ENCODE assay signal across 9 cellular contexts in the genomic region with DNA sequence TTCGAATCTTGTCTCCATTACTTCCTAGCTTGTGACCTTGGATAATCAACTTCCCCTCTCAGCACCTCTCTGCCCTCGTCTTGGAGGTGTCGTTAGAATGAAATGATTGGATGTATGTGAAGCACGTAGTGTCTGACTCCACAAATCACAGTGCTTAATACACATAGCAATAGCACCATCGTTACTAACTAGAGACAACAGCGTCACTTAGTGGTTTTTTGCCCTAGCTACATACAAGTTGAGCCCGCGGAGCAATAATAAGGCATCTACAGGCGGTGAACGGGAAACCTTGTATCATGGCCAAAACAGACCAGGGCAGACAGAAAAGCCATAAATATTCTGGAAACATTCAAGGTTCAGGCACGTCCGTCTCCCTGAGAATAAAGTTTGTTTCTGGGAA.
DNase-seq lines count a peak whose midpoint lies in the region; ATAC-seq and TF ChIP-seq lines count a peak whose summit lies in the region.
"Had no signal": no experiment of that assay in that cellular context is flagged by ENCODE, and none has a peak within 500 bp of the region (broad histone marks: within the 10 kb centered on the region; RNA-seq: fewer than 3 reads in every experiment).

No MANE protein-coding gene starts in this region.

- H3K4me1 ChIP-seq in RWPE2 (ENCODE audit: insufficient read depth, poor library complexity, severe bottlenecking): no peaks in the 10 kb centered on the region
- peaks cover 0 to 9% (median 0%) of the 10 kb centered on the region in 4 donors for H3K4me1 ChIP-seq in sigmoid colon
- H3K4me1 ChIP-seq: SJCRH30 had no signal

- 22 to 48% methylated on average over 12 of the region's 12 CpGs for WGBS in sigmoid colon, 2 donors

- no peak for TF ChIP-seq POLR2A in sigmoid colon (IDR thresholded peaks at IDR 0.05)

- H3K4me3 ChIP-seq in RWPE2 (ENCODE audit: severe bottlenecking): no peak overlapping the region
- H3K4me3 ChIP-seq in sigmoid colon: no peak overlapping the region
- H3K4me3 ChIP-seq: SJCRH30 had no signal

- TF ChIP-seq CTCF in RWPE2 (IDR thresholded peaks at IDR 0.05; ENCODE audit: poor library complexity, severe bottlenecking) (peak; percentile 37), sigmoid colon (IDR thresholded peaks at IDR 0.05) (no peak)

- no peaks in the 10 kb centered on the region for H3K4me1 Mint-ChIP-seq in immature natural killer cell

- H3K36me3 Mint-ChIP-seq in immature natural killer cell: no peaks in the 10 kb centered on the region

- no peak overlapping the region for H3K4me3 Mint-ChIP-seq in immature natural killer cell

- H3K27ac ChIP-seq in RWPE2 (ENCODE audit: poor library complexity, severe bottlenecking) (no peak overlapping the region), sigmoid colon (no peak overlapping the region)
- H3K27ac ChIP-seq: SJCRH30 had no signal

- no peaks in the 10 kb centered on the region for H3K9me3 ChIP-seq in RWPE2 (ENCODE audit: severe bottlenecking)
- H3K9me3 ChIP-seq in sigmoid colon: no peaks in the 10 kb centered on the region
- H3K9me3 ChIP-seq: SJCRH30 had no signal

- no peaks in the 10 kb centered on the region for H3K9me3 Mint-ChIP-seq in immature natural killer cell

- intact Hi-C loops in sigmoid colon (cut with DNase I): no loop called here
- intact Hi-C loops in left cardiac atrium (cut with DNase I): no loop called here

- no peak overlapping the region for H3K27ac Mint-ChIP-seq in immature natural killer cell

- peaks cover 10% of the 10 kb centered on the region for H3K27me3 ChIP-seq in RWPE2 (ENCODE audit: insufficient read depth, poor library complexity, severe bottlenecking)
- peaks cover 0 to 16% (median 0%) of the 10 kb centered on the region in 3 donors for H3K27me3 ChIP-seq in sigmoid colon
- H3K27me3 ChIP-seq: SJCRH30 had no signal

- no peak for TF ChIP-seq EP300 in sigmoid colon (IDR thresholded peaks at IDR 0.05)

- no peaks in the 10 kb centered on the region for H3K36me3 ChIP-seq in RWPE2 (ENCODE audit: low read depth)
- H3K36me3 ChIP-seq in sigmoid colon: no peaks in the 10 kb centered on the region
- H3K36me3 ChIP-seq: SJCRH30 had no signal

- DNase-seq in AG08396 (ENCODE audit: low spot score) (peak; percentile 23), HS-27A (ENCODE audit: low read depth) (peak; percentile 9), RWPE2 (ENCODE audit: low spot score) (no peak), globus pallidus (ENCODE audit: low spot score) (peak; percentile 26), sigmoid colon (no peak), immature natural killer cell (no peak), activated T-cell treated with anti-CD3 and anti-CD28 coated beads for 4 hours (no peak), left cardiac atrium (no peak)

- peaks cover 5 to 20% (median 10%) of the 10 kb centered on the region in 3 donors for H3K27me3 Mint-ChIP-seq in immature natural killer cell (ENCODE audit: low read depth in 3 of 3)

- ATAC-seq in RWPE2 (ENCODE audit: low read depth) (peak; percentile 68), left cardiac atrium (no peak)

Comparison
In these comparisons a context has a peak if more than half of its experiments do, and no peak if none do; other contexts are left out.
1. DNase-seq: peak in AG08396 (single experiment), HS-27A (single experiment) and globus pallidus (single experiment); none in RWPE2 (single experiment), sigmoid colon (single experiment), immature natural killer cell (0 of 3), activated T-cell treated with anti-CD3 and anti-CD28 coated beads for 4 hours (single experiment) and left cardiac atrium (single experiment).